Comparison of ENCODE assay signal across 1 cellular context in the genomic region with DNA sequence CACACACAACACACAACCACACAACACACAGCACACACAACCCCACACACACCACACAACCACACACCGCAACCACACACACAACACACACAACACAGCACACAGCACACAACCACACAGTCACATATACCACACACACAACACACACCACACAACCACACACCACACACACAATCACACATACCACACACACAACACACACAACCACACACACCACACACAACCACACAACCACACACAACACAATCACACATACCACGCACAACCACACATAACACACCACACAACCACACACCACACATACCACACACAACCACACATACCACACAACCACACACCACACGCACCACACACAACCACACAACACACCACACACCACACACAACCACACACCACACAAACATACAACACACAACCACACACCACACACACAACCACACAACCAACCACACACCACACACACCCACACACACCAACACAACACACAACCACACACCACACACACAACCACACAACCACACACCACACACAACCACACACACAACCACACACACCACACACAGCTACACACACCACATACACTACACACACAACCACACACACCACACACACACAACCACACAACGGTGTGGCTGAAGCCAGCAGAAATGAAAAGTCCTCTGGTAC.
TF ChIP-seq lines count a peak whose summit lies in the region.

No MANE protein-coding gene starts in this region.

TF ChIP-seq in endothelial cell of umbilical vein, 7 proteins besides CTCF, POLR2A, EP300 and RAD21:
- TF ChIP-seq FOS (IDR thresholded peaks at IDR 0.05; ENCODE audit: borderline replicate concordance, insufficient read depth, low read length) (no peak), JUN (IDR thresholded peaks at IDR 0.05; ENCODE audit: borderline replicate concordance, insufficient read depth, insufficient read length, low read depth) (no peak), MYC (IDR thresholded peaks at IDR 0.05; ENCODE audit: low read depth, low read length) (no peak), EZH2 (IDR thresholded peaks at IDR 0.05; ENCODE audit: borderline replicate concordance, low read depth, low read length, severe bottlenecking) (no peak), POLR2AphosphoS5 (IDR thresholded peaks at IDR 0.05; ENCODE audit: insufficient read depth, low read depth, low read length) (no peak), GATA2 (IDR thresholded peaks at IDR 0.05; ENCODE audit: insufficient read depth, insufficient read length, low read depth, low read length) (no peak)
- TF ChIP-seq, protein P1, sequence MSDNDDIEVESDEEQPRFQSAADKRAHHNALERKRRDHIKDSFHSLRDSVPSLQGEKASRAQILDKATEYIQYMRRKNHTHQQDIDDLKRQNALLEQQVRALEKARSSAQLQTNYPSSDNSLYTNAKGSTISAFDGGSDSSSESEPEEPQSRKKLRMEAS (IDR thresholded peaks at IDR 0.05; ENCODE audit: insufficient read depth, insufficient read length): no peak
